In the genomic region with DNA sequence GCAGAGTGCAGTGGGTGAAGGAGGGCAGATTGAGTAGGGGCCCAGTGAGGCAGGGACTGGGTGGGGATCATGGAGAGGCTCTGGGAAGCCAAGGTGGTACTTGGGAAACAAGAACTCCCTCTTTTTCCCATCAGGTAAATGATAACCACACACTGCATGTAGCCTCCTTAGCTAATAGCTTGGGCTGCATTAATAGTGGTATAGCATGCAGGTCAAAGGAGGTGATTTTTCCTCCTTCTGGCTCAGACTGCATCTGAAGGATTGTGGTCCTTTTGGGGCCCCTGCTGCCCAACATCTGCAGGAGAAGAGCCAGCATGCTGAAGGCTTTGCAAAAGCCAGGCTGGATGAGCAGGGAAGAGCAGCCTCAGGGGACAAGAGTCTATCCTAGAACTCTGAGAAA, we compare ENCODE assay signal across 10 cellular contexts.
"Had no signal": no experiment of that assay in that cellular context is flagged by ENCODE, and none has a peak within 500 bp of the region (broad histone marks: within the 10 kb centered on the region; RNA-seq: fewer than 3 reads in every experiment).

No MANE protein-coding gene starts in this region.

- H3K9me3 Mint-ChIP-seq: activated T-cell treated with anti-CD3 and anti-CD28 coated beads, Interleukin-2, amount 50 U/mL, for 72 hours; stimulated activated naive CD8-positive, alpha-beta T cell treated with anti-CD3 and anti-CD28 coated beads, Interleukin-15, Interleukin-2, amounts not matched to agents 100 ng/mL and 50 ng/mL, for 24 hours had no signal

- H3K4me3 Mint-ChIP-seq: stimulated activated naive CD8-positive, alpha-beta T cell treated with anti-CD3 and anti-CD28 coated beads, Interleukin-15, Interleukin-2, amounts not matched to agents 100 ng/mL and 50 ng/mL, for 24 hours had no signal

- ATAC-seq: foreskin keratinocyte, left colon, psoas muscle had no signal

- DNase-seq: activated CD4-positive, CD25-positive, alpha-beta regulatory T cell treated with anti-CD3 and anti-CD28 coated beads, Interleukin-2, amount 50 U/mL, for 72 hours; activated naive CD4-positive, alpha-beta T cell; activated T-cell treated with anti-CD3 and anti-CD28 coated beads, Interleukin-2, amount 50 U/mL, for 72 hours; effector CD4-positive, alpha-beta T cell; foreskin keratinocyte; naive thymus-derived CD4-positive, alpha-beta T cell; psoas muscle had no signal

- H3K9me3 ChIP-seq: psoas muscle, thoracic aorta had no signal

- H3K27ac Mint-ChIP-seq: stimulated activated naive CD8-positive, alpha-beta T cell treated with anti-CD3 and anti-CD28 coated beads, Interleukin-15, Interleukin-2, amounts not matched to agents 100 ng/mL and 50 ng/mL, for 24 hours had no signal
